Comparison of ENCODE assay signal across 14 cellular contexts in the genomic region with DNA sequence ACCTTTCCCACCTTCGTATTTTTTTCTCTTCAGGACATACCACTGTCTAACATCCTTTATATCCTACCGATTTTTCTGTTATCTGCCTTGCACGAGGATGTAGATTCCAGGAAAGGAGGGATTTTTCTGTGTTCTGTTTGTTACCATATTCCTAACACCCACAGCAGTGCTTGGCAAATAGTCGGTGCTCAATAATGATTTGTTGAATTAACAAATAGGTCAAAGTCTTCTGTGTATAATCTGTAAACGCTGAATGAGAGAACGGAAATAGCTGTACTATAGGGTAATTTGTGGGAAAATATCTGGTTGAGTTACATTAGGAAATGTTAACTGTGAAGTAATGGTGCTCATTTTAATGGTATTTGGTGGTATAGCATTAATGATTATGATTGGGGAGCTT.
DNase-seq lines count a peak whose midpoint lies in the region; ATAC-seq, FAIRE-seq and TF ChIP-seq lines count a peak whose summit lies in the region.
"Had no signal": no experiment of that assay in that cellular context is flagged by ENCODE, and none has a peak within 500 bp of the region (broad histone marks: within the 10 kb centered on the region; RNA-seq: fewer than 3 reads in every experiment).

No MANE protein-coding gene starts in this region.

- no peaks in the 10 kb centered on the region for H3K27me3 Mint-ChIP-seq in CD4-positive, CD25-positive, alpha-beta regulatory T cell
- peaks cover 2% of the 10 kb centered on the region for H3K27me3 Mint-ChIP-seq in GM23338 (ENCODE audit: insufficient read depth, low read depth, poor library complexity)
- H3K27me3 Mint-ChIP-seq in naive thymus-derived CD8-positive, alpha-beta T cell, result peaks cover 0 to 5% (median 0%) of the 10 kb centered on the region in 5 donors
- no peaks in the 10 kb centered on the region for H3K27me3 Mint-ChIP-seq in activated T-helper 2 cell treated with anti-CD3 and anti-CD28 coated beads, Interferon-gamma antibody, Interleukin-2, Interleukin-4, amounts not matched to agents 10 μg/mL and 5 μg/mL and 100 μg/mL, durations not matched to agents 14 hours and 24 hours and 36 hours (ENCODE audit: low read depth)

- 0 out of 2 replicates have a peak, but pooled peaks cover 2% of the 10 kb centered on the region for H4K20me1 ChIP-seq in GM23338 (replicated peaks; ENCODE audit: insufficient read depth)
- H4K20me1 ChIP-seq: BLaER1 had no signal

- no peaks in the 10 kb centered on the region for H3K9me3 ChIP-seq in CD4-positive, CD25-positive, alpha-beta regulatory T cell (ENCODE audit: control insufficient read depth in 2 of 2, low read length in 2 of 2)
- H3K9me3 ChIP-seq: BLaER1 had no signal

- H3K36me3 ChIP-seq in CD4-positive, CD25-positive, alpha-beta regulatory T cell (ENCODE audit: control insufficient read depth, insufficient read depth, low read length), result no peaks in the 10 kb centered on the region
- H3K36me3 ChIP-seq in GM23338 (ENCODE audit: insufficient read depth), result no peaks in the 10 kb centered on the region
- H3K36me3 ChIP-seq: BLaER1 had no signal

- peaks cover 8 to 20% (median 18%) of the 10 kb centered on the region in 4 donors for H3K4me1 Mint-ChIP-seq in CD4-positive, CD25-positive, alpha-beta regulatory T cell
- H3K4me1 Mint-ChIP-seq in GM23338, result peaks cover 2% of the 10 kb centered on the region; the same call in 1 of the 3 replicates
- H3K4me1 Mint-ChIP-seq in naive thymus-derived CD8-positive, alpha-beta T cell, result peaks cover 8 to 21% (median 14%) of the 10 kb centered on the region in 4 donors
- H3K4me1 Mint-ChIP-seq in activated T-helper 2 cell treated with anti-CD3 and anti-CD28 coated beads, Interferon-gamma antibody, Interleukin-2, Interleukin-4, amounts not matched to agents 10 μg/mL and 5 μg/mL and 100 μg/mL, durations not matched to agents 14 hours and 24 hours and 36 hours (ENCODE audit: low read depth), result peaks cover 48% of the 10 kb centered on the region

- H3K4me3 ChIP-seq in CD4-positive, CD25-positive, alpha-beta regulatory T cell (ENCODE audit: low read depth, low read length), result no peak overlapping the region
- no peak overlapping the region for H3K4me3 ChIP-seq in GM23338
- H3K4me3 ChIP-seq in fibroblast of mammary gland (ENCODE audit: control insufficient read depth, low read depth, low read length), result no peak overlapping the region
- H3K4me3 ChIP-seq: BLaER1 had no signal

- H3K9me2 ChIP-seq in GM23338 (ENCODE audit: insufficient read depth), result no peaks in the 10 kb centered on the region

- no peaks in the 10 kb centered on the region for H3F3A ChIP-seq in GM23338 (replicated peaks; ENCODE audit: low read depth)

- H3K27ac Mint-ChIP-seq in CD4-positive, CD25-positive, alpha-beta regulatory T cell, result peak overlapping the region; percentile 76 to 93 (median 93)
- no peak overlapping the region for H3K27ac Mint-ChIP-seq in GM23338
- H3K27ac Mint-ChIP-seq in naive thymus-derived CD8-positive, alpha-beta T cell, result peak overlapping the region in 7 of 10 donors; percentile 15 to 98 (median 93)
- H3K27ac Mint-ChIP-seq in activated T-helper 2 cell treated with anti-CD3 and anti-CD28 coated beads, Interferon-gamma antibody, Interleukin-2, Interleukin-4, amounts not matched to agents 10 μg/mL and 5 μg/mL and 100 μg/mL, durations not matched to agents 14 hours and 24 hours and 36 hours, result no peak overlapping the region

- DNase-seq in CD4-positive, CD25-positive, alpha-beta regulatory T cell, result no peak
- DNase-seq in GM23338 (ENCODE audit: low spot score) (no peak), fibroblast of mammary gland (ENCODE audit: low read depth) (peak; percentile 31), RCC 7860 (ENCODE audit: low spot score) (no peak), LoVo (ENCODE audit: low spot score) (no peak), NCI-H2029 treated with DMSO at 0.1 percent for 48 hours (lab: John Stamatoyannopoulos, UW) (no peak)
- no peak for DNase-seq in naive thymus-derived CD8-positive, alpha-beta T cell
- no peak for DNase-seq in activated T-helper 2 cell treated with anti-CD3 and anti-CD28 coated beads, Interferon-gamma antibody, Interleukin-2, Interleukin-4, amounts not matched to agents 10 μg/mL and 5 μg/mL and 100 μg/mL, durations not matched to agents 14 hours and 24 hours and 36 hours (ENCODE audit: low spot score)
- DNase-seq: Calu3, HCEC 1CT, NCI-H1436 treated with DMSO at 0.1 percent for 48 hours, NCI-H345, NCI-H526 treated with DMSO at 0.1 percent for 48 hours had no signal

- ATAC-seq in CD4-positive, CD25-positive, alpha-beta regulatory T cell (ENCODE audit: low read depth in 2 of 2), result no peak
- ATAC-seq in GM23338, result no peak
- ATAC-seq in naive thymus-derived CD8-positive, alpha-beta T cell, result no peak

- TF ChIP-seq CTCF in GM23338 (conservative IDR thresholded peaks at IDR 0.05; ENCODE audit: low read depth in 2 of 2) (no peak), fibroblast of mammary gland (conservative IDR thresholded peaks at IDR 0.05; ENCODE audit: control insufficient read depth, insufficient read depth, low read depth, low read length) (no peak)

- H3K4me2 ChIP-seq in GM23338, result no peak overlapping the region
- H3K4me2 ChIP-seq: BLaER1 had no signal

- H2AFZ ChIP-seq in GM23338, result peak overlapping the region; percentile 76; the same call in 1 of the 2 replicates

- no peaks in the 10 kb centered on the region for H3K36me3 Mint-ChIP-seq in CD4-positive, CD25-positive, alpha-beta regulatory T cell
- no peaks in the 10 kb centered on the region for H3K36me3 Mint-ChIP-seq in GM23338 (ENCODE audit: low read depth)
- no peaks in the 10 kb centered on the region for H3K36me3 Mint-ChIP-seq in naive thymus-derived CD8-positive, alpha-beta T cell
- H3K36me3 Mint-ChIP-seq in activated T-helper 2 cell treated with anti-CD3 and anti-CD28 coated beads, Interferon-gamma antibody, Interleukin-2, Interleukin-4, amounts not matched to agents 10 μg/mL and 5 μg/mL and 100 μg/mL, durations not matched to agents 14 hours and 24 hours and 36 hours (ENCODE audit: low read depth), result no peaks in the 10 kb centered on the region

- no peaks in the 10 kb centered on the region for H3K79me2 ChIP-seq in GM23338 (replicated peaks; ENCODE audit: insufficient read depth)

- H3K9me3 Mint-ChIP-seq in CD4-positive, CD25-positive, alpha-beta regulatory T cell, result peaks cover 0 to 2% (median 0%) of the 10 kb centered on the region in 7 donors
- H3K9me3 Mint-ChIP-seq in GM23338, result no peaks in the 10 kb centered on the region
- H3K9me3 Mint-ChIP-seq in naive thymus-derived CD8-positive, alpha-beta T cell, result no peaks in the 10 kb centered on the region
- no peaks in the 10 kb centered on the region for H3K9me3 Mint-ChIP-seq in activated T-helper 2 cell treated with anti-CD3 and anti-CD28 coated beads, Interferon-gamma antibody, Interleukin-2, Interleukin-4, amounts not matched to agents 10 μg/mL and 5 μg/mL and 100 μg/mL, durations not matched to agents 14 hours and 24 hours and 36 hours

- H3K4me1 ChIP-seq in CD4-positive, CD25-positive, alpha-beta regulatory T cell (ENCODE audit: control insufficient read depth, insufficient read depth, low read length, poor library complexity, severe bottlenecking), result peaks cover 9% of the 10 kb centered on the region
- H3K4me1 ChIP-seq in GM23338 (ENCODE audit: insufficient read depth), result no peaks in the 10 kb centered on the region
- H3K4me1 ChIP-seq: BLaER1 had no signal

- intact Hi-C loops in activated T-helper 2 cell treated with anti-CD3 and anti-CD28 coated beads, Interferon-gamma antibody, Interleukin-2, Interleukin-4, amounts not matched to agents 10 μg/mL and 5 μg/mL and 100 μg/mL, durations not matched to agents 14 hours and 24 hours and 36 hours (cut with micrococcal nuclease), result no loop called here

- no peak overlapping the region for H3K4me3 Mint-ChIP-seq in CD4-positive, CD25-positive, alpha-beta regulatory T cell
- H3K4me3 Mint-ChIP-seq in GM23338, result no peak overlapping the region
- H3K4me3 Mint-ChIP-seq in naive thymus-derived CD8-positive, alpha-beta T cell, result peak overlapping the region in 1 of 10 donors; percentile 24
- H3K4me3 Mint-ChIP-seq in activated T-helper 2 cell treated with anti-CD3 and anti-CD28 coated beads, Interferon-gamma antibody, Interleukin-2, Interleukin-4, amounts not matched to agents 10 μg/mL and 5 μg/mL and 100 μg/mL, durations not matched to agents 14 hours and 24 hours and 36 hours (ENCODE audit: low read depth), result no peak overlapping the region

- no peak overlapping the region for H3K27ac ChIP-seq in CD4-positive, CD25-positive, alpha-beta regulatory T cell (ENCODE audit: insufficient read depth, low read length, poor library complexity, severe bottlenecking)
- H3K27ac ChIP-seq in GM23338 (ENCODE audit: low read depth), result no peak overlapping the region
- H3K27ac ChIP-seq: BLaER1 had no signal

- H3K27me3 ChIP-seq in CD4-positive, CD25-positive, alpha-beta regulatory T cell (ENCODE audit: control insufficient read depth, insufficient read depth, low read length), result no peaks in the 10 kb centered on the region
- H3K27me3 ChIP-seq in GM23338 (ENCODE audit: insufficient read depth), result no peaks in the 10 kb centered on the region
- H3K27me3 ChIP-seq: BLaER1 had no signal

- POLR2A ChIA-PET in naive thymus-derived CD8-positive, alpha-beta T cell (lab: Charles Lee), result interaction anchor here (0.6 kb wide), 1 partner anchor 81 kb away, joined by 4 read pairs; no protein-coding TSS in a partner anchor

- no peak for FAIRE-seq in RCC 7860 (lab: Jason Lieb, UNC)

TF ChIP-seq in GM23338, 12 proteins besides CTCF, POLR2A, EP300 and RAD21 (continues in another document):
- TF ChIP-seq, protein P1, sequence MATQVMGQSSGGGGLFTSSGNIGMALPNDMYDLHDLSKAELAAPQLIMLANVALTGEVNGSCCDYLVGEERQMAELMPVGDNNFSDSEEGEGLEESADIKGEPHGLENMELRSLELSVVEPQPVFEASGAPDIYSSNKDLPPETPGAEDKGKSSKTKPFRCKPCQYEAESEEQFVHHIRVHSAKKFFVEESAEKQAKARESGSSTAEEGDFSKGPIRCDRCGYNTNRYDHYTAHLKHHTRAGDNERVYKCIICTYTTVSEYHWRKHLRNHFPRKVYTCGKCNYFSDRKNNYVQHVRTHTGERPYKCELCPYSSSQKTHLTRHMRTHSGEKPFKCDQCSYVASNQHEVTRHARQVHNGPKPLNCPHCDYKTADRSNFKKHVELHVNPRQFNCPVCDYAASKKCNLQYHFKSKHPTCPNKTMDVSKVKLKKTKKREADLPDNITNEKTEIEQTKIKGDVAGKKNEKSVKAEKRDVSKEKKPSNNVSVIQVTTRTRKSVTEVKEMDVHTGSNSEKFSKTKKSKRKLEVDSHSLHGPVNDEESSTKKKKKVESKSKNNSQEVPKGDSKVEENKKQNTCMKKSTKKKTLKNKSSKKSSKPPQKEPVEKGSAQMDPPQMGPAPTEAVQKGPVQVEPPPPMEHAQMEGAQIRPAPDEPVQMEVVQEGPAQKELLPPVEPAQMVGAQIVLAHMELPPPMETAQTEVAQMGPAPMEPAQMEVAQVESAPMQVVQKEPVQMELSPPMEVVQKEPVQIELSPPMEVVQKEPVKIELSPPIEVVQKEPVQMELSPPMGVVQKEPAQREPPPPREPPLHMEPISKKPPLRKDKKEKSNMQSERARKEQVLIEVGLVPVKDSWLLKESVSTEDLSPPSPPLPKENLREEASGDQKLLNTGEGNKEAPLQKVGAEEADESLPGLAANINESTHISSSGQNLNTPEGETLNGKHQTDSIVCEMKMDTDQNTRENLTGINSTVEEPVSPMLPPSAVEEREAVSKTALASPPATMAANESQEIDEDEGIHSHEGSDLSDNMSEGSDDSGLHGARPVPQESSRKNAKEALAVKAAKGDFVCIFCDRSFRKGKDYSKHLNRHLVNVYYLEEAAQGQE (IDR thresholded peaks at IDR 0.05; ENCODE audit: unreplicated experiment), result no peak

Comparison
In these comparisons a context has a peak if more than half of its experiments do, and no peak if none do; other contexts are left out.
1. H3K27ac Mint-ChIP-seq: peak in CD4-positive, CD25-positive, alpha-beta regulatory T cell (3 of 3) and naive thymus-derived CD8-positive, alpha-beta T cell (7 of 10); none in GM23338 (single experiment) and activated T-helper 2 cell treated with anti-CD3 and anti-CD28 coated beads, Interferon-gamma antibody, Interleukin-2, Interleukin-4, amounts not matched to agents 10 μg/mL and 5 μg/mL and 100 μg/mL, durations not matched to agents 14 hours and 24 hours and 36 hours (single experiment).